ENCODE assay signal across 16 cellular contexts in the genomic region with DNA sequence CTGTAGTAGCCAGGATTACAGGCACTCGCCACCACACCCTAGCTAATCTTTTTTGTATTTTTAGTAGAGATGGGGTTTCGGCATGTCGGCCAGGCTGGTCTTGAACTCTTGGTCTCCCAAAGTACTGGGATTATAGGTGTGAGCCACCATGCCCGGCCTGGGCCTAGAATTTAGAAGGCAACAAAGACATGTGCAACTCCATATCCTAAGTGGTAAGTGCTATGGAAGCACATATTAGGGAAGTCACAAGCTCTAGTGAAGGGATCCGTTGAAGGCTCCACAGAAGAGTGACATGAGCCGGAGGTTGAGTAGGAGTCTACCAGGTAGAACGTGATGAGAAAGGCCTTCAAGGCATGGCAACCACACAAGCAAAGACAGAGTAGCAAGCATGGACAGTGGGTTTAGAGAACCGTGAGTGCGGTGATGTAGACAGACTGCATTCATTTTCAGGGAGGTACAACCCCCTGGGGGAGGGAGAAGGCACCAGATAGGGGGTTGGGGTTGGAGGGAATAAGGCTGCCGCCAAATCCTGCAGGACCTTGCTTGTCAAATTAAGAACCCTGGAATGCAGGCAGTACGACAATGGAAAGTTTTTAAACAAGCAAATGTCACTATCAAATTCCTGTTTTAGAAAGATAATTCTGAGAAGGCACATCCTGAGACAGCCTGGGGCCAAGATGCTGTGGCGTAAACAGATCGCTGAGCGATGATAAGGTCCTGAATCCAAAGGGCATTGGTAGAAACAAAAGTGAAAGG. TPM values are rescaled to one million over a fixed set of nuclear protein-coding genes. Genes with fewer than 3 reads are reported as not detected.
DNase-seq lines count a peak whose midpoint lies in the region; ATAC-seq and TF ChIP-seq lines count a peak whose summit lies in the region.
"Had no signal": no experiment of that assay in that cellular context is flagged by ENCODE, and none has a peak within 500 bp of the region (broad histone marks: within the 10 kb centered on the region; RNA-seq: fewer than 3 reads in every experiment).

No MANE protein-coding gene starts in this region.

- no peak overlapping the region for H3K4me3 Mint-ChIP-seq in activated CD4-positive, alpha-beta memory T cell treated with anti-CD3 and anti-CD28 coated beads, Interleukin-2, amount 10 ng/mL, durations not matched to agents 7 days and 5 days
- H3K4me3 Mint-ChIP-seq: activated CD8-positive, alpha-beta memory T cell treated with anti-CD3 and anti-CD28 coated beads, Interleukin-2, amount 10 ng/mL, durations not matched to agents 7 days and 5 days; activated naive CD8-positive, alpha-beta T cell treated with anti-CD3 and anti-CD28 coated beads, Interleukin-2, amount 10 ng/mL, durations not matched to agents 7 days and 5 days; CD4-positive, alpha-beta T cell; memory B cell; stimulated activated effector memory CD8-positive, alpha-beta T cell treated with anti-CD3 and anti-CD28 coated beads, Interleukin-12 subunit alpha, Interleukin-12 subunit beta, amount 100 ng/mL, for 72 hours had no signal

- H3K27me3 Mint-ChIP-seq in activated CD4-positive, alpha-beta memory T cell treated with anti-CD3 and anti-CD28 coated beads, Interleukin-2, amount 10 ng/mL, durations not matched to agents 7 days and 5 days: no peaks in the 10 kb centered on the region
- H3K27me3 Mint-ChIP-seq: activated CD8-positive, alpha-beta memory T cell treated with anti-CD3 and anti-CD28 coated beads, Interleukin-2, amount 10 ng/mL, durations not matched to agents 7 days and 5 days; activated naive CD8-positive, alpha-beta T cell treated with anti-CD3 and anti-CD28 coated beads, Interleukin-2, amount 10 ng/mL, durations not matched to agents 7 days and 5 days; CD4-positive, alpha-beta T cell; memory B cell had no signal

- no peaks in the 10 kb centered on the region for H3K36me3 Mint-ChIP-seq in activated CD4-positive, alpha-beta memory T cell treated with anti-CD3 and anti-CD28 coated beads, Interleukin-2, amount 10 ng/mL, durations not matched to agents 7 days and 5 days (ENCODE audit: low read depth)
- H3K36me3 Mint-ChIP-seq: stimulated activated effector memory CD8-positive, alpha-beta T cell treated with anti-CD3 and anti-CD28 coated beads, Interleukin-12 subunit alpha, Interleukin-12 subunit beta, amount 100 ng/mL, for 72 hours had no signal

- CTCF ChIA-PET in activated CD4-positive, alpha-beta memory T cell treated with anti-CD3 and anti-CD28 coated beads, Interleukin-2, amount 10 ng/mL, durations not matched to agents 7 days and 5 days (lab: Charles Lee): interaction anchor here (1.7 kb wide), 1 partner anchor 18 kb away, joined by 3 read pairs; no protein-coding TSS in a partner anchor

- H3K9me3 ChIP-seq in suprapubic skin: no peaks in the 10 kb centered on the region
- H3K9me3 ChIP-seq: colonic mucosa had no signal

- H3K27me3 ChIP-seq in suprapubic skin: no peaks in the 10 kb centered on the region
- H3K27me3 ChIP-seq: colonic mucosa had no signal

- H3K27ac Mint-ChIP-seq in activated CD4-positive, alpha-beta memory T cell treated with anti-CD3 and anti-CD28 coated beads, Interleukin-2, amount 10 ng/mL, durations not matched to agents 7 days and 5 days: no peak overlapping the region
- H3K27ac Mint-ChIP-seq: activated CD8-positive, alpha-beta memory T cell treated with anti-CD3 and anti-CD28 coated beads, Interleukin-2, amount 10 ng/mL, durations not matched to agents 7 days and 5 days; activated naive CD8-positive, alpha-beta T cell treated with anti-CD3 and anti-CD28 coated beads, Interleukin-2, amount 10 ng/mL, durations not matched to agents 7 days and 5 days; CD4-positive, alpha-beta T cell; memory B cell; stimulated activated effector memory CD8-positive, alpha-beta T cell treated with anti-CD3 and anti-CD28 coated beads, Interleukin-12 subunit alpha, Interleukin-12 subunit beta, amount 100 ng/mL, for 72 hours had no signal

- 63% methylated on average over 14 of the region's 14 CpGs for WGBS in suprapubic skin

- peaks cover 34% of the 10 kb centered on the region for H3K4me1 ChIP-seq in suprapubic skin

- peaks cover 10% of the 10 kb centered on the region for H3K4me1 Mint-ChIP-seq in activated CD4-positive, alpha-beta memory T cell treated with anti-CD3 and anti-CD28 coated beads, Interleukin-2, amount 10 ng/mL, durations not matched to agents 7 days and 5 days

- POLR2A ChIA-PET in activated CD4-positive, alpha-beta memory T cell treated with anti-CD3 and anti-CD28 coated beads, Interleukin-2, amount 10 ng/mL, durations not matched to agents 7 days and 5 days (lab: Charles Lee): no interaction called here

- ATAC-seq in left lobe of liver: peak; percentile 88
- ATAC-seq: activated CD8-positive, alpha-beta memory T cell treated with anti-CD3 and anti-CD28 coated beads, Interleukin-2, amount 10 ng/mL, durations not matched to agents 7 days and 5 days; stimulated activated effector memory CD8-positive, alpha-beta T cell treated with anti-CD3 and anti-CD28 coated beads, Interleukin-12 subunit alpha, Interleukin-12 subunit beta, amount 100 ng/mL, for 72 hours had no signal

- H3K27ac ChIP-seq in coronary artery (no peak overlapping the region), suprapubic skin (peak overlapping the region; percentile 51)
- H3K27ac ChIP-seq: colonic mucosa had no signal

- H3K9me3 Mint-ChIP-seq in activated CD4-positive, alpha-beta memory T cell treated with anti-CD3 and anti-CD28 coated beads, Interleukin-2, amount 10 ng/mL, durations not matched to agents 7 days and 5 days: no peaks in the 10 kb centered on the region
- H3K9me3 Mint-ChIP-seq: activated naive CD8-positive, alpha-beta T cell treated with anti-CD3 and anti-CD28 coated beads, Interleukin-2, amount 10 ng/mL, durations not matched to agents 7 days and 5 days; CD4-positive, alpha-beta T cell; memory B cell; stimulated activated effector memory CD8-positive, alpha-beta T cell treated with anti-CD3 and anti-CD28 coated beads, Interleukin-12 subunit alpha, Interleukin-12 subunit beta, amount 100 ng/mL, for 72 hours had no signal

- peak; percentile 66 for DNase-seq in M059J (ENCODE audit: low read depth)
- no peak for DNase-seq in coronary artery (ENCODE audit: low spot score)
- no peak for DNase-seq in left lobe of liver (ENCODE audit: low spot score)
- no peak for DNase-seq in suprapubic skin (ENCODE audit: low spot score in 2 of 2)
- no peak for DNase-seq in GM03348 (ENCODE audit: low spot score)
- no peak for DNase-seq in activated CD4-positive, alpha-beta T cell treated with anti-CD3 and anti-CD28 coated beads, Interleukin-2, amount 50 U/mL, for 1 hour
- no peak for DNase-seq in GM20000 (ENCODE audit: low spot score)
- no peak for DNase-seq in activated CD4-positive, alpha-beta memory T cell treated with anti-CD3 and anti-CD28 coated beads, Interleukin-2, amount 10 ng/mL, durations not matched to agents 7 days and 5 days
- DNase-seq: activated CD8-positive, alpha-beta memory T cell treated with anti-CD3 and anti-CD28 coated beads, Interleukin-2, amount 10 ng/mL, durations not matched to agents 7 days and 5 days; activated naive CD8-positive, alpha-beta T cell treated with anti-CD3 and anti-CD28 coated beads, Interleukin-2, amount 10 ng/mL, durations not matched to agents 7 days and 5 days; CD4-positive, alpha-beta T cell; colonic mucosa; stimulated activated CD4-positive, alpha-beta T cell treated with anti-CD3 and anti-CD28 coated beads, Interleukin-2, amount 100 ng/mL, for 24 hours; T-helper 2 cell had no signal

- no peaks in the 10 kb centered on the region for H3K36me3 ChIP-seq in suprapubic skin
- H3K36me3 ChIP-seq: colonic mucosa had no signal

- no peak for TF ChIP-seq POLR2A in suprapubic skin (IDR thresholded peaks at IDR 0.05)

- H3K4me3 ChIP-seq in coronary artery (peak overlapping the region; percentile 22), suprapubic skin (peak overlapping the region; percentile 11)
- H3K4me3 ChIP-seq: colonic mucosa had no signal

- no peak for TF ChIP-seq EP300 in suprapubic skin (IDR thresholded peaks at IDR 0.05)

- TF ChIP-seq CTCF in coronary artery (IDR thresholded peaks at IDR 0.05) (no peak), suprapubic skin (IDR thresholded peaks at IDR 0.05) (no peak), GM20000 (IDR thresholded peaks at IDR 0.05; ENCODE audit: extremely low read depth, missing control alignments) (no peak)

RNA-seq across cellular contexts. Expression of a gene that starts 50.2 kb away (rescaled TPM):
- total RNA-seq in M059J (2014; rRNA removed; shearing (Covaris generic)): 28.3 and 31.2 TPM in 2 replicates
- total RNA-seq in left lobe of liver (4.7 TPM), suprapubic skin (10 to 100 TPM in 2 of 4 donors, 1 to 10 TPM in 2; 7.1 to 14.2 (median 11.0) TPM)
- total RNA-seq in activated CD4-positive, alpha-beta memory T cell treated with anti-CD3 and anti-CD28 coated beads, Interleukin-2, amount 10 ng/mL, durations not matched to agents 7 days and 5 days: 10 to 100 TPM; 14.8 to 18.0 TPM
